23 cellular contexts compared by ENCODE assay signal in genomic region chr4:21893136-21893535, GRCh38. TPM values are rescaled to one million over a fixed set of nuclear protein-coding genes. Genes with fewer than 3 reads are reported as not detected.
DNase-seq lines count a peak whose midpoint lies in the region; TF ChIP-seq lines count a peak whose summit lies in the region.
"Had no signal": no experiment of that assay in that cellular context is flagged by ENCODE, and none has a peak within 500 bp of the region (broad histone marks: within the 10 kb centered on the region; RNA-seq: fewer than 3 reads in every experiment).

No MANE protein-coding gene starts in this region.

- no peaks in the 10 kb centered on the region; the same call in none of the 2 replicates for H3K27me3 Mint-ChIP-seq in HFFc6 (ENCODE audit: insufficient read depth)
- H3K27me3 Mint-ChIP-seq: CD8-positive, alpha-beta memory T cell had no signal

- H3K4me2 ChIP-seq in GM23248 (ENCODE audit: unreplicated experiment): no peak overlapping the region
- H3K4me2 ChIP-seq: A549 had no signal

- no peak for TF ChIP-seq POLR2A in stomach (IDR thresholded peaks at IDR 0.05)

- no peak overlapping the region for H3K27ac Mint-ChIP-seq in HFFc6
- H3K27ac Mint-ChIP-seq: CD8-positive, alpha-beta memory T cell had no signal

- no peaks in the 10 kb centered on the region for H3K27me3 ChIP-seq in GM23248 (replicated peaks; ENCODE audit: insufficient read depth)
- H3K27me3 ChIP-seq in stomach: no peaks in the 10 kb centered on the region
- H3K27me3 ChIP-seq: Peyer's patch had no signal

- H2AFZ ChIP-seq in GM23248: no peak overlapping the region

- H3K4me3 ChIP-seq in GM23248: no peak overlapping the region
- H3K4me3 ChIP-seq in fibroblast of mammary gland (ENCODE audit: control insufficient read depth, low read depth, low read length): no peak overlapping the region
- no peak overlapping the region for H3K4me3 ChIP-seq in skeletal muscle cell (ENCODE audit: low read depth, low read length)
- H3K4me3 ChIP-seq in stomach: no peak overlapping the region
- H3K4me3 ChIP-seq: A549, Peyer's patch had no signal

- H3K9me2 ChIP-seq in GM23248 (ENCODE audit: insufficient read depth): no peaks in the 10 kb centered on the region

- no peaks in the 10 kb centered on the region for H4K20me1 ChIP-seq in GM23248 (ENCODE audit: insufficient read depth)

- peaks cover 9% of the 10 kb centered on the region for H3K9me3 Mint-ChIP-seq in HFFc6

- no peak for TF ChIP-seq CTCF in AG09319 (IDR thresholded peaks at IDR 0.05; ENCODE audit: low read depth, low read length)
- no peak for TF ChIP-seq CTCF in fibroblast of mammary gland (conservative IDR thresholded peaks at IDR 0.05; ENCODE audit: control insufficient read depth, insufficient read depth, low read depth, low read length)
- TF ChIP-seq CTCF in HFFc6 (IDR thresholded peaks at IDR 0.05): no peak
- no peak for TF ChIP-seq CTCF in stomach (IDR thresholded peaks at IDR 0.05)

- intact Hi-C loops in stomach (cut with DNase I; ENCODE audit: low total_unique reads): no loop called here

- no peak overlapping the region for H3K27ac ChIP-seq in GM23248
- H3K27ac ChIP-seq in stomach: no peak overlapping the region
- H3K27ac ChIP-seq: A549, C4-2B, Peyer's patch had no signal

- peaks cover 4% of the 10 kb centered on the region; the same call in 1 of the 2 replicates for H3K36me3 Mint-ChIP-seq in HFFc6 (ENCODE audit: low read depth)
- H3K36me3 Mint-ChIP-seq: CD8-positive, alpha-beta memory T cell had no signal

- in situ Hi-C loops in GM23248 (cut with MboI): no loop called here

- H3K4me1 Mint-ChIP-seq in HFFc6 (ENCODE audit: low read depth): peaks cover 30% of the 10 kb centered on the region
- H3K4me1 Mint-ChIP-seq: CD8-positive, alpha-beta memory T cell had no signal

- H3K4me1 ChIP-seq in GM23248 (ENCODE audit: insufficient read depth) (peaks cover 13% of the 10 kb centered on the region), stomach (no peaks in the 10 kb centered on the region)
- H3K4me1 ChIP-seq: A549, Peyer's patch had no signal

- no peak overlapping the region for H3K9ac ChIP-seq in GM23248

- H3K36me3 ChIP-seq in GM23248 (ENCODE audit: low read depth) (no peaks in the 10 kb centered on the region), stomach (no peaks in the 10 kb centered on the region)
- H3K36me3 ChIP-seq: Peyer's patch had no signal

- peak; percentile 4 for DNase-seq in AG09319 (ENCODE audit: extremely low read depth, low read depth)
- DNase-seq in GM23248: peak; percentile 22
- DNase-seq in fibroblast of mammary gland (ENCODE audit: low read depth): peak; percentile 62
- peak; percentile 26 for DNase-seq in skeletal muscle cell (ENCODE audit: low read depth)
- no peak for DNase-seq in NCI-H1048 (lab: John Stamatoyannopoulos, UW)
- DNase-seq in HFFc6: no peak
- no peak for DNase-seq in stomach
- DNase-seq: Calu3; CD8-positive, alpha-beta memory T cell; GDM1; KBM-7; NCI-H1105 treated with DMSO at 0.1 percent for 48 hours; NCI-H2081; NCI-H2171; NCI-H345; NCI-H524; NCI-H82; Peyer's patch; T-helper 1 cell had no signal

- WGBS in GM23248 (ENCODE audit: low coverage in 1 of 2, low lambda C conversion rate in 2 of 2, missing lambda C conversion rate in 2 of 2), 2 experiments: 14 to 17% methylated on average over 5 of the region's 5 CpGs
- WGBS in stomach, 5 donors: 72 to 75% (median 74%) methylated on average over 5 of the region's 5 CpGs

- H3K79me2 ChIP-seq in GM23248 (ENCODE audit: insufficient read depth): no peaks in the 10 kb centered on the region

- H3K9me3 ChIP-seq in GM23248 (ENCODE audit: low read depth) (no peaks in the 10 kb centered on the region), stomach (peaks cover 0 to 6% (median 5%) of the 10 kb centered on the region in 4 donors)
- H3K9me3 ChIP-seq: A549, Peyer's patch had no signal

- no peak for TF ChIP-seq EP300 in stomach (IDR thresholded peaks at IDR 0.05)

- H3K4me3 Mint-ChIP-seq in HFFc6: no peak overlapping the region
- H3K4me3 Mint-ChIP-seq: CD8-positive, alpha-beta memory T cell had no signal

- H3F3A ChIP-seq in GM23248 (ENCODE audit: insufficient read depth): peaks cover 23% of the 10 kb centered on the region

RNA-seq across cellular contexts. Expression of gene KCNIP4, which starts 55.4 kb away (rescaled TPM):
- total RNA-seq in GM23248 (2014; rRNA removed; shearing (Covaris generic)): not detected in 2 replicates
- 0.65 TPM in 2 replicates for polyA plus RNA-seq in GM23248 (2016; fragmentation: Nextera tagmentation; extraction: Ambion mirVana)
- total RNA-seq in HFFc6 (2021; fragmentation: NEBNext Ultra II Directional; extraction: Animal tissue kit (Norgen Biotek cat#: 25700)): not detected
- 1 to 10 TPM in 2 of 5 donors, not detected in 3; 1.2 to 1.8 TPM for total RNA-seq in stomach
- 1 to 10 TPM in 1 of 3 donors, under 1 TPM in 1, not detected in 1; 0.23 to 1.4 TPM for polyA plus RNA-seq in stomach
- total RNA-seq: Calu3; CD8-positive, alpha-beta memory T cell; Daoy; HT1080 had no signal
- polyA plus RNA-seq: A549 had no signal

Comparison
In these comparisons a context has a peak if more than half of its experiments do, and no peak if none do; other contexts are left out.
1. DNase-seq: peak in AG09319 (single experiment), GM23248 (single experiment), fibroblast of mammary gland (single experiment) and skeletal muscle cell (single experiment); none in NCI-H1048 (single experiment), HFFc6 (single experiment) and stomach (single experiment).